In the genomic region with DNA sequence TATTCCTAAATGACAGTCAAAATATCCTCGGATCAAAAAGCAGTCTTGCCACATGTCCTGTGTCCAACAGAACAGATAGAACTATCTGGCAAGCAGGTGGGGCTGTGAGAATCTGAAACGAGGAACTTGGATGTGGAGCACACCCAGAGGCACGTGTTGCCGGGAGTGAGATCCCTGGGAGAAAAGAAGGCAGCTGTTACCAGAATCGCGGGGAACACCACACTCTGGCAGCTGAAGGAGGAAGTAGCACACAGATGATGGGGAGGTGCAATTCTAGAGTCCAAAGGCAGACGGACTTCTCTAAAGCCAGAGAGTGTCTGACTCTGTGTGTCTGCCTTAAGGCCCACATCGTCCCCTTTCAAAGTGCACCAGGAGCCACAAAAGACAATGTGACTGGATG, we compare ENCODE assay signal across 8 cellular contexts. TPM values are rescaled to one million over a fixed set of nuclear protein-coding genes. Genes with fewer than 3 reads are reported as not detected.
A peak's percentile ranks its signal among the peaks of the same experiment; 100 is the strongest.
DNase-seq lines count a peak whose midpoint lies in the region; ATAC-seq lines count a peak whose summit lies in the region.

No MANE protein-coding gene starts in this region.

- DNase-seq in AG08396 (ENCODE audit: low spot score) (peak; percentile 27), SIG-M5 (lab: John Stamatoyannopoulos, UW) (peak; percentile 31), left ventricle myocardium superior (no peak), iPS-NIHi7 (ENCODE audit: extremely low spot score) (no peak)
- DNase-seq in activated naive CD4-positive, alpha-beta T cell treated with anti-CD3 and anti-CD28 coated beads, Interleukin-2, amount 10 ng/mL, durations not matched to agents 7 days and 5 days: no peak
- no peak for DNase-seq in activated CD4-positive, alpha-beta T cell treated with anti-CD3 and anti-CD28 coated beads, Interleukin-2, amount 50 U/mL, for 4 hours

- peak; percentile 60 for ATAC-seq in GM19328 (IDR thresholded peaks at IDR 0.05; ENCODE audit: unreplicated experiment)
- ATAC-seq in left ventricle myocardium superior: peak; percentile 63
- no peak for ATAC-seq in HG02840 (IDR thresholded peaks at IDR 0.05; ENCODE audit: low FRiP score, unreplicated experiment)

- H3K27me3 Mint-ChIP-seq in activated naive CD4-positive, alpha-beta T cell treated with anti-CD3 and anti-CD28 coated beads, Interleukin-2, amount 10 ng/mL, durations not matched to agents 7 days and 5 days: no peaks in the 10 kb centered on the region

- CTCF ChIA-PET in activated naive CD4-positive, alpha-beta T cell treated with anti-CD3 and anti-CD28 coated beads, Interleukin-2, amount 10 ng/mL, durations not matched to agents 7 days and 5 days (lab: Charles Lee): interaction anchor here (2.1 kb wide), 1 partner anchor 101 kb away, joined by 5 read pairs; no protein-coding TSS in a partner anchor

- H3K4me3 Mint-ChIP-seq in activated naive CD4-positive, alpha-beta T cell treated with anti-CD3 and anti-CD28 coated beads, Interleukin-2, amount 10 ng/mL, durations not matched to agents 7 days and 5 days: no peak overlapping the region

- H3K27ac Mint-ChIP-seq in activated naive CD4-positive, alpha-beta T cell treated with anti-CD3 and anti-CD28 coated beads, Interleukin-2, amount 10 ng/mL, durations not matched to agents 7 days and 5 days: no peak overlapping the region

- no peaks in the 10 kb centered on the region for H3K9me3 Mint-ChIP-seq in activated naive CD4-positive, alpha-beta T cell treated with anti-CD3 and anti-CD28 coated beads, Interleukin-2, amount 10 ng/mL, durations not matched to agents 7 days and 5 days

- intact Hi-C loops in left ventricle myocardium superior (cut with micrococcal nuclease): no loop called here

- peaks cover 17% of the 10 kb centered on the region for H3K4me1 Mint-ChIP-seq in activated naive CD4-positive, alpha-beta T cell treated with anti-CD3 and anti-CD28 coated beads, Interleukin-2, amount 10 ng/mL, durations not matched to agents 7 days and 5 days

- peaks cover 16% of the 10 kb centered on the region for H3K36me3 Mint-ChIP-seq in activated naive CD4-positive, alpha-beta T cell treated with anti-CD3 and anti-CD28 coated beads, Interleukin-2, amount 10 ng/mL, durations not matched to agents 7 days and 5 days

RNA-seq across cellular contexts. Expression of gene SLC7A1, which starts 22.3 kb away (rescaled TPM):
- 13.8 TPM for total RNA-seq in left ventricle myocardium superior

Comparison
In these comparisons a context has a peak if more than half of its experiments do, and no peak if none do; other contexts are left out.
1. DNase-seq: peak in AG08396 (single experiment) and SIG-M5 (single experiment); none in left ventricle myocardium superior (single experiment), activated naive CD4-positive, alpha-beta T cell treated with anti-CD3 and anti-CD28 coated beads, Interleukin-2, amount 10 ng/mL, durations not matched to agents 7 days and 5 days (single experiment), iPS-NIHi7 (single experiment) and activated CD4-positive, alpha-beta T cell treated with anti-CD3 and anti-CD28 coated beads, Interleukin-2, amount 50 U/mL, for 4 hours (0 of 2).